Comparison of ENCODE assay signal across 31 cellular contexts in the genomic region with DNA sequence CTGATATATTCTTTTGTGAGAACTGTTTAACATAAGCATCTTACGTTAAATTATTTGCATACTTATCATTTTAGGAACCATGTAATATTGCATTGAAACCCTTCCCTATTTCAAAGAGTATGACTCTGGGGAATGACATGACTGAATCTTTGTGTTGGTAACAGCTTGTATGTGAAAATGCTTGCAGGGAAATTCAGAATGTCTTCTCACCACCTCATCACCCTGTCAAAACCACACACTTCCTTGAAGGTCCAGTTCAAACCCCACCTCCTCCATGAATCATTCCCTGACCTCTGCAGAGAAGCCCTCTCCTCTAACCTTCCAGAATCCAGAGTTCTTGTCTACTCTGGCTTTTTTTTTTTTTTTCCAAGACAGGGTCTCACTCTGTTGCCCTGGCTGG. TPM values are rescaled to one million over a fixed set of nuclear protein-coding genes. Genes with fewer than 3 reads are reported as not detected.
"Had no signal": no experiment of that assay in that cellular context is flagged by ENCODE, and none has a peak within 500 bp of the region (broad histone marks: within the 10 kb centered on the region; RNA-seq: fewer than 3 reads in every experiment).

No MANE protein-coding gene starts in this region.

- H3K27ac Mint-ChIP-seq: immature natural killer cell; natural killer cell; nephron progenitor cell; neural progenitor cell; stimulated activated memory B cell treated with anti-CD40 and anti-IgM and Interleukin-4, amounts not matched to agents 10 μg/mL and 1 μg/mL and 100 μg/mL, for 72 hours had no signal

- H3K4me3 Mint-ChIP-seq: immature natural killer cell; naive B cell; natural killer cell; nephron progenitor cell; neural progenitor cell; stimulated activated memory B cell treated with anti-CD40 and anti-IgM and Interleukin-4, amounts not matched to agents 10 μg/mL and 1 μg/mL and 100 μg/mL, for 72 hours had no signal

- H3K9me3 ChIP-seq: left lung, lower lobe of right lung, neutrophil, psoas muscle, right lobe of liver, stomach, testis, thyroid gland, transverse colon, upper lobe of right lung had no signal

- H3K27ac ChIP-seq: left lung, lower lobe of right lung, neural progenitor cell, neutrophil, parathyroid adenoma, psoas muscle, right lobe of liver, stomach, testis, thyroid gland, transverse colon, upper lobe of right lung had no signal

- H3K4me1 ChIP-seq: left lung, lower lobe of right lung, neural progenitor cell, parathyroid adenoma, psoas muscle, right lobe of liver, stomach, testis, thyroid gland, transverse colon, upper lobe of right lung had no signal

- H3K9me3 Mint-ChIP-seq: immature natural killer cell, natural killer cell, neural progenitor cell had no signal

- H3K4me3 ChIP-seq: left lung, lower lobe of right lung, neural progenitor cell, psoas muscle, right lobe of liver, smooth muscle cell, stomach, testis, thyroid gland, transverse colon, upper lobe of right lung had no signal

- H3K36me3 ChIP-seq: left lung, lower lobe of right lung, neural progenitor cell, neutrophil, right lobe of liver, stomach, thyroid gland, transverse colon, upper lobe of right lung had no signal

- H3K36me3 Mint-ChIP-seq: immature natural killer cell; naive B cell; natural killer cell; neural progenitor cell; stimulated activated memory B cell treated with anti-CD40 and anti-IgM and Interleukin-4, amounts not matched to agents 10 μg/mL and 1 μg/mL and 100 μg/mL, for 72 hours had no signal

- H3K27me3 ChIP-seq: right lobe of liver, testis, thyroid gland had no signal

- DNase-seq: hypothalamus; immature natural killer cell; kidney; left colon; left lung; lower lobe of right lung; mammary epithelial cell; mesenchymal stem cell; naive B cell; natural killer cell; nephron progenitor cell; occipital lobe; psoas muscle; right lobe of liver; stimulated activated CD4-positive, alpha-beta T cell treated with anti-CD3 and anti-CD28 coated beads, Interleukin-1b, Interleukin-23, amount 100 ng/mL, for 48 hours; stimulated activated CD4-positive, alpha-beta T cell treated with anti-CD3 and anti-CD28 coated beads, Interleukin-2, amount 100 ng/mL, for 48 hours; stimulated activated CD4-positive, alpha-beta T cell treated with anti-CD3 and anti-CD28 coated beads, Interleukin-4, amount 100 ng/mL, for 4 hours; stimulated activated CD8-positive, alpha-beta memory T cell treated with anti-CD3 and anti-CD28 coated beads, Interleukin-4, amount 100 ng/mL, for 48 hours; stimulated activated naive CD8-positive, alpha-beta T cell treated with anti-CD3 and anti-CD28 coated beads, Interleukin-15, Interleukin-2, amounts not matched to agents 100 U/mL and 50 U/mL, for 24 hours; stomach; testis; thyroid gland; transverse colon; upper lobe of right lung had no signal

- H3K4me1 Mint-ChIP-seq: immature natural killer cell; naive B cell; natural killer cell; nephron progenitor cell; neural progenitor cell; stimulated activated memory B cell treated with anti-CD40 and anti-IgM and Interleukin-4, amounts not matched to agents 10 μg/mL and 1 μg/mL and 100 μg/mL, for 72 hours had no signal

- ATAC-seq: left colon; left lung; lower lobe of right lung; natural killer cell; psoas muscle; right lobe of liver; stimulated activated memory B cell treated with anti-CD40 and anti-IgM and Interleukin-4, amounts not matched to agents 10 μg/mL and 1 μg/mL and 100 μg/mL, for 72 hours; stimulated activated naive CD8-positive, alpha-beta T cell treated with anti-CD3 and anti-CD28 coated beads, Interleukin-15, Interleukin-2, amounts not matched to agents 100 U/mL and 50 U/mL, for 24 hours; upper lobe of right lung had no signal

RNA-seq across cellular contexts. Expression of gene NKX2-3, which starts 26.3 kb away (rescaled TPM):
- total RNA-seq: kidney, left lung, lower lobe of right lung, mammary epithelial cell, natural killer cell, occipital lobe, osteocyte, posterior vena cava, psoas muscle, smooth muscle cell had no signal
- polyA plus RNA-seq: immature natural killer cell, mammary epithelial cell, psoas muscle, smooth muscle cell had no signal
